In genomic region chr6:67121115-67121514, GRCh38 we compare ENCODE assay signal across 1 cellular context.
TF ChIP-seq lines count a peak whose summit lies in the region.

No MANE protein-coding gene starts in this region.

TF ChIP-seq in K562, 482 proteins besides CTCF, POLR2A, EP300 and RAD21 (continued from another document):
- no peak for TF ChIP-seq CUX1 (CRISPR knock-in tag; IDR thresholded peaks at IDR 0.05)
- peak; percentile 98 for TF ChIP-seq NFIX (CRISPR knock-in tag; IDR thresholded peaks at IDR 0.05; ENCODE audit: low read depth)
